In the genomic region with DNA sequence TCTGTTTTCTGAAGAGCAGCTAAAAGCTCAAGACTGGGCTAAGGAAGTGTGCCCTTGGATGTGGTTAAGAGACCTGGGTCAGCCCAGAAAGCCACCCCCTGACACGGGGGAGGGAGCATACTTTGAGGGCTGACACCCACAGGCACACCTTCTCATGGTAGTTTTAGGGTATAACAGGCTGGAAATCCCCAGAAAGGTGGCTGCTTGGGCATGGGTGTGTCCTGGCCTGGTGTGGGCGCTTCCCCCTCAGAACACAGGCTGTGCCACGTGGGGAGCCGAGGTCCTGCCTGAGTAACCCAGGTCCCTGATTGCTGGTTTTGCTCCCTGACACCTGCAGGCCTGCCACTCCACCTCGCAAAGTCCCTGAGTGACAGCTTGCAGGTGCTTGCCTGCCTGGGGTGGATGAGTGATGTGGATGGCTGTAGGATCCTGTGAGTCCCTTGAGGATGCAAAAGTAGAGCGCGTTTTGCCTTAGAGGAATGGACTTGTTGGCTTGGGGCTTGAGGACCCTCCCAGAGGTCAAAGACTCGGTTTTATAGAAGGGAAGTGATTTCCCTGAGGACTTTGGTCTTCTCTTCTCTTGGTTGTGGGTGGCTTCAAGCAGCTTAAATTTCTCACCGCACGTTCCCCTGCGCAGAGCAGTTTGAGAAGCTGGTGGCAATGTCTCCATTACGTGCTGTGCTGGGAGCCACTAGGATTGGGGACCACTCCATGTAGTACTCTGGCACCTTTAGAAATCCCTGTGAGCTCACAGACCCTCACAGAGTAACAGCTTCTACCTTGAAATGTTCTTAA, we compare ENCODE assay signal across 7 cellular contexts.
DNase-seq lines count a peak whose midpoint lies in the region; ATAC-seq and TF ChIP-seq lines count a peak whose summit lies in the region.

No MANE protein-coding gene starts in this region.

- peak; percentile 49 for ATAC-seq in GM21367 (IDR thresholded peaks at IDR 0.05; ENCODE audit: unreplicated experiment)
- ATAC-seq in HG03571 (IDR thresholded peaks at IDR 0.05; ENCODE audit: unreplicated experiment) = peak; percentile 64
- ATAC-seq in activated T-helper 17 cell treated with anti-CD3 and anti-CD28 coated beads, Interleukin-2, amount 50 U/mL, for 72 hours (replicated peaks) = peak; percentile 71
- no peak for ATAC-seq in upper lobe of right lung
- ATAC-seq in left lung = no peak

- H3K4me3 Mint-ChIP-seq in activated T-helper 17 cell treated with anti-CD3 and anti-CD28 coated beads, Interleukin-2, amount 50 U/mL, for 72 hours = peak overlapping the region; percentile 33

- H3K4me3 ChIP-seq in rectal smooth muscle tissue (ENCODE audit: low read length) = no peak overlapping the region
- no peak overlapping the region for H3K4me3 ChIP-seq in upper lobe of right lung
- no peak overlapping the region for H3K4me3 ChIP-seq in left lung

- TF ChIP-seq CTCF in upper lobe of right lung (IDR thresholded peaks at IDR 0.05) (no peak), left lung (IDR thresholded peaks at IDR 0.05) (no peak)

- H3K9ac ChIP-seq in rectal smooth muscle tissue (ENCODE audit: low read length) = no peak overlapping the region

- peak overlapping the region; percentile 56 for H3K27ac ChIP-seq in rectal smooth muscle tissue (ENCODE audit: low read depth, low read length)
- H3K27ac ChIP-seq in upper lobe of right lung = no peak overlapping the region
- no peak overlapping the region for H3K27ac ChIP-seq in left lung

- H3K4me1 Mint-ChIP-seq in activated T-helper 17 cell treated with anti-CD3 and anti-CD28 coated beads, Interleukin-2, amount 50 U/mL, for 72 hours = peaks cover 21% of the 10 kb centered on the region

- H3K9me3 ChIP-seq in upper lobe of right lung (no peaks in the 10 kb centered on the region), left lung (no peaks in the 10 kb centered on the region)

- H3K9me3 Mint-ChIP-seq in activated T-helper 17 cell treated with anti-CD3 and anti-CD28 coated beads, Interleukin-2, amount 50 U/mL, for 72 hours = no peaks in the 10 kb centered on the region

- H3K27me3 Mint-ChIP-seq in activated T-helper 17 cell treated with anti-CD3 and anti-CD28 coated beads, Interleukin-2, amount 50 U/mL, for 72 hours = no peaks in the 10 kb centered on the region

- H3K4me1 ChIP-seq in rectal smooth muscle tissue (ENCODE audit: control insufficient read depth, insufficient read depth, low read length) (peaks cover 18% of the 10 kb centered on the region), upper lobe of right lung (peaks cover 33% of the 10 kb centered on the region), left lung (peaks cover 12 to 40% of the 10 kb centered on the region in 2 donors)

- DNase-seq in upper lobe of right lung (no peak), left lung (no peak), amygdala (lab: John Stamatoyannopoulos, UW) (no peak)

- H3K36me3 Mint-ChIP-seq in activated T-helper 17 cell treated with anti-CD3 and anti-CD28 coated beads, Interleukin-2, amount 50 U/mL, for 72 hours (ENCODE audit: low read depth) = peaks cover 31% of the 10 kb centered on the region

- H3K27me3 ChIP-seq in rectal smooth muscle tissue (ENCODE audit: control insufficient read depth, insufficient read depth, low read length) (no peaks in the 10 kb centered on the region), upper lobe of right lung (no peaks in the 10 kb centered on the region), left lung (no peaks in the 10 kb centered on the region)

- intact Hi-C loops in upper lobe of right lung (cut with DNase I) (no loop called here), left lung (cut with DNase I) (no loop called here)

- H3K36me3 ChIP-seq in rectal smooth muscle tissue (ENCODE audit: control insufficient read depth, insufficient read depth, low read length) = peaks cover 48% of the 10 kb centered on the region
- peaks cover 55% of the 10 kb centered on the region for H3K36me3 ChIP-seq in upper lobe of right lung
- peaks cover 0 to 45% of the 10 kb centered on the region in 2 donors for H3K36me3 ChIP-seq in left lung

- peak overlapping the region; percentile 69 for H3K27ac Mint-ChIP-seq in activated T-helper 17 cell treated with anti-CD3 and anti-CD28 coated beads, Interleukin-2, amount 50 U/mL, for 72 hours

Comparison
In these comparisons a context has a peak if more than half of its experiments do, and no peak if none do; other contexts are left out.
1. ATAC-seq: peak in GM21367 (single experiment), HG03571 (single experiment) and activated T-helper 17 cell treated with anti-CD3 and anti-CD28 coated beads, Interleukin-2, amount 50 U/mL, for 72 hours (single experiment); none in upper lobe of right lung (single experiment) and left lung (single experiment).